ENCODE assay signal across 1 cellular context in the genomic region with DNA sequence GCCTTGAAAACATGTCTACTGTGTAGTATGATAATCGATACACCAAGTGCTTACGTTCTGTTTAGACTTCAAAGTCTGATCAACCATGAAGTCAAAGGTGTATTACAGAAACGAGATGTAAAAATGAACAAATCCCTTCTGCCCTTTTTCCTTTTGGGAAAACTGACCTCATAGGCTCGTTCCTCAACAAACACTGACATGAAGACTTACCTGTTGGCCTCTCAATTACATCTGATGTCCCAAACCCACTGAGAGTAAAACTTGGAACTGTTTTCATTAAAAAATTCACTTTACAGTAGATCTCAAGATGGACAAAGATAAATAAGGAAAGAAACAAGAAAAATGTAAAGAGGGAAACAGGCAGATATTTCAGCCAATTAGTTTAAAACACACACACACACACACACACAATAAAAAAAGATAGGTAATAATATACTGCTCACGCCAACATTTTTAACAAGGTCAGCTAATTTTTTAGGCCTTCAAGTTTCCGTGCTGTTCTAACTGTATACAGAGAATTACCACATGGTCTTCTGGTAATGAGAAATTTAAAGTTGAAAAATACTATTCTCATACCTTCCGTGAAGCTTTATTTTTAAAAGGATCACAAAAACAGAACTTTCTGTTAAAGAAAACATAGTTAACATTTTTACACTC.
A peak's percentile ranks its signal among the peaks of the same experiment; 100 is the strongest.
TF ChIP-seq lines count a peak whose summit lies in the region.

No MANE protein-coding gene starts in this region.

TF ChIP-seq in K562, 482 proteins besides CTCF, POLR2A, EP300 and RAD21 (continued from another document):
- TF ChIP-seq, protein P1, sequence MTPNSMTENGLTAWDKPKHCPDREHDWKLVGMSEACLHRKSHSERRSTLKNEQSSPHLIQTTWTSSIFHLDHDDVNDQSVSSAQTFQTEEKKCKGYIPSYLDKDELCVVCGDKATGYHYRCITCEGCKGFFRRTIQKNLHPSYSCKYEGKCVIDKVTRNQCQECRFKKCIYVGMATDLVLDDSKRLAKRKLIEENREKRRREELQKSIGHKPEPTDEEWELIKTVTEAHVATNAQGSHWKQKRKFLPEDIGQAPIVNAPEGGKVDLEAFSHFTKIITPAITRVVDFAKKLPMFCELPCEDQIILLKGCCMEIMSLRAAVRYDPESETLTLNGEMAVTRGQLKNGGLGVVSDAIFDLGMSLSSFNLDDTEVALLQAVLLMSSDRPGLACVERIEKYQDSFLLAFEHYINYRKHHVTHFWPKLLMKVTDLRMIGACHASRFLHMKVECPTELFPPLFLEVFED (CRISPR knock-in tag; conservative IDR thresholded peaks at IDR 0.05), result no peak
- TF ChIP-seq RBFOX2 (IDR thresholded peaks at IDR 0.05; ENCODE audit: low read depth, low read length) (0 out of 2 replicates have a peak, but pooled peaks have one; percentile 36), ZNF586 (CRISPR knock-in tag; conservative IDR thresholded peaks at IDR 0.05) (no peak), C11orf30 (IDR thresholded peaks at IDR 0.05; ENCODE audit: low read depth) (peak; percentile 90)
